11 cellular contexts compared by ENCODE assay signal in genomic region chr7:101161692-101162461, GRCh38. TPM values are rescaled to one million over a fixed set of nuclear protein-coding genes. Genes with fewer than 3 reads are reported as not detected.
A peak's percentile ranks its signal among the peaks of the same experiment; 100 is the strongest.
DNase-seq lines count a peak whose midpoint lies in the region; ATAC-seq and TF ChIP-seq lines count a peak whose summit lies in the region.
"Had no signal": no experiment of that assay in that cellular context is flagged by ENCODE, and none has a peak within 500 bp of the region (broad histone marks: within the 10 kb centered on the region; RNA-seq: fewer than 3 reads in every experiment).

No MANE protein-coding gene starts in this region.

- TF ChIP-seq CTCF in CD4-positive, alpha-beta T cell (IDR thresholded peaks at IDR 0.05): no peak
- TF ChIP-seq CTCF in mesothelial cell of epicardium (IDR thresholded peaks at IDR 0.05; ENCODE audit: unreplicated experiment): no peak

- DNase-seq in CD4-positive, alpha-beta T cell: no peak
- DNase-seq in activated T-helper 1 cell treated with anti-CD3 and anti-CD28 coated beads, Interleukin-12 subunit alpha, Interleukin-12 subunit beta, Interleukin-2, Interleukin-4 antibody, amounts not matched to agents 30 ng/mL and 10 ng/mL and 1 ng/mL, durations not matched to agents 14 hours and 24 hours and 36 hours (ENCODE audit: low spot score): no peak
- DNase-seq in mesothelial cell of epicardium (ENCODE audit: low spot score in 2 of 2, unreplicated experiment in 2 of 2) (no peak), dermis blood vessel endothelial cell (no peak), T-helper 9 cell (no peak), NCI-H1436 treated with DMSO at 0.1 percent for 48 hours (lab: John Stamatoyannopoulos, UW) (no peak)
- DNase-seq: foreskin keratinocyte had no signal

- intact Hi-C loops in CD4-positive, alpha-beta T cell (cut with DNase I, micrococcal nuclease): loop anchor here in 1 of 2 experiments (5.0 kb wide), 1 partner anchor 455 kb away; the partner anchor contains the start of gene POP7
- intact Hi-C loops in activated T-helper 1 cell treated with anti-CD3 and anti-CD28 coated beads, Interleukin-12 subunit alpha, Interleukin-12 subunit beta, Interleukin-2, Interleukin-4 antibody, amounts not matched to agents 30 ng/mL and 10 ng/mL and 1 ng/mL, durations not matched to agents 14 hours and 24 hours and 36 hours (cut with micrococcal nuclease): no loop called here

- peak overlapping the region; percentile 67 for H3K4me3 ChIP-seq in HUES48 (ENCODE audit: low read depth, low read length)
- H3K4me3 ChIP-seq: lung had no signal

- H3K36me3 Mint-ChIP-seq in CD4-positive, alpha-beta T cell (ENCODE audit: low read depth): peaks cover 38% of the 10 kb centered on the region
- peaks cover 16% of the 10 kb centered on the region for H3K36me3 Mint-ChIP-seq in activated T-helper 1 cell treated with anti-CD3 and anti-CD28 coated beads, Interleukin-12 subunit alpha, Interleukin-12 subunit beta, Interleukin-2, Interleukin-4 antibody, amounts not matched to agents 30 ng/mL and 10 ng/mL and 1 ng/mL, durations not matched to agents 14 hours and 24 hours and 36 hours (ENCODE audit: low read depth)
- peaks cover 19% of the 10 kb centered on the region for H3K36me3 Mint-ChIP-seq in mesothelial cell of epicardium

- H3K27me3 Mint-ChIP-seq in CD4-positive, alpha-beta T cell: peaks cover 52% of the 10 kb centered on the region
- H3K27me3 Mint-ChIP-seq in activated T-helper 1 cell treated with anti-CD3 and anti-CD28 coated beads, Interleukin-12 subunit alpha, Interleukin-12 subunit beta, Interleukin-2, Interleukin-4 antibody, amounts not matched to agents 30 ng/mL and 10 ng/mL and 1 ng/mL, durations not matched to agents 14 hours and 24 hours and 36 hours (ENCODE audit: insufficient read depth): peaks cover 31% of the 10 kb centered on the region
- H3K27me3 Mint-ChIP-seq in mesothelial cell of epicardium (ENCODE audit: low read depth): peaks cover 44% of the 10 kb centered on the region

- POLR2A ChIA-PET in CD4-positive, alpha-beta T cell (lab: Charles Lee): interaction anchor here (0.6 kb wide), 1 partner anchor 30 kb away, joined by 3 read pairs; no protein-coding TSS in a partner anchor

- H3K36me3 ChIP-seq in HUES48 (ENCODE audit: control insufficient read depth, insufficient read depth, low read length): peaks cover 8% of the 10 kb centered on the region; the same call in 1 of the 2 replicates

- CTCF ChIA-PET in CD4-positive, alpha-beta T cell (lab: Charles Lee): no interaction called here

- H3K4me3 Mint-ChIP-seq in CD4-positive, alpha-beta T cell: peak overlapping the region; percentile 77
- peak overlapping the region; percentile 68 for H3K4me3 Mint-ChIP-seq in activated T-helper 1 cell treated with anti-CD3 and anti-CD28 coated beads, Interleukin-12 subunit alpha, Interleukin-12 subunit beta, Interleukin-2, Interleukin-4 antibody, amounts not matched to agents 30 ng/mL and 10 ng/mL and 1 ng/mL, durations not matched to agents 14 hours and 24 hours and 36 hours
- H3K4me3 Mint-ChIP-seq in mesothelial cell of epicardium: peak overlapping the region; percentile 68

- peaks cover 38% of the 10 kb centered on the region for H3K4me1 ChIP-seq in HUES48 (ENCODE audit: control insufficient read depth, insufficient read depth, low read length)
- H3K4me1 ChIP-seq: foreskin keratinocyte had no signal

- H3K27ac Mint-ChIP-seq in CD4-positive, alpha-beta T cell: no peak overlapping the region
- peak overlapping the region; percentile 34 for H3K27ac Mint-ChIP-seq in activated T-helper 1 cell treated with anti-CD3 and anti-CD28 coated beads, Interleukin-12 subunit alpha, Interleukin-12 subunit beta, Interleukin-2, Interleukin-4 antibody, amounts not matched to agents 30 ng/mL and 10 ng/mL and 1 ng/mL, durations not matched to agents 14 hours and 24 hours and 36 hours
- peak overlapping the region; percentile 90 for H3K27ac Mint-ChIP-seq in mesothelial cell of epicardium

- no peaks in the 10 kb centered on the region for H3K9me3 Mint-ChIP-seq in CD4-positive, alpha-beta T cell
- no peaks in the 10 kb centered on the region for H3K9me3 Mint-ChIP-seq in activated T-helper 1 cell treated with anti-CD3 and anti-CD28 coated beads, Interleukin-12 subunit alpha, Interleukin-12 subunit beta, Interleukin-2, Interleukin-4 antibody, amounts not matched to agents 30 ng/mL and 10 ng/mL and 1 ng/mL, durations not matched to agents 14 hours and 24 hours and 36 hours
- no peaks in the 10 kb centered on the region for H3K9me3 Mint-ChIP-seq in mesothelial cell of epicardium

- H3K9me3 ChIP-seq in CD4-positive, alpha-beta T cell (ENCODE audit: control insufficient read depth, low read length): no peaks in the 10 kb centered on the region
- H3K9me3 ChIP-seq in HUES48 (ENCODE audit: control insufficient read depth, insufficient read depth, low read length): no peaks in the 10 kb centered on the region

- peaks cover 20% of the 10 kb centered on the region for H3K4me1 Mint-ChIP-seq in CD4-positive, alpha-beta T cell (ENCODE audit: low read depth)
- H3K4me1 Mint-ChIP-seq in activated T-helper 1 cell treated with anti-CD3 and anti-CD28 coated beads, Interleukin-12 subunit alpha, Interleukin-12 subunit beta, Interleukin-2, Interleukin-4 antibody, amounts not matched to agents 30 ng/mL and 10 ng/mL and 1 ng/mL, durations not matched to agents 14 hours and 24 hours and 36 hours (ENCODE audit: low read depth): peaks cover 23% of the 10 kb centered on the region
- H3K4me1 Mint-ChIP-seq in mesothelial cell of epicardium: peaks cover 32% of the 10 kb centered on the region

- no peak for ATAC-seq in CD4-positive, alpha-beta T cell (ENCODE audit: poor library complexity)
- no peak for ATAC-seq in HG02973 (IDR thresholded peaks at IDR 0.05; ENCODE audit: unreplicated experiment)
- ATAC-seq: foreskin keratinocyte had no signal

- H3K27ac ChIP-seq in CD4-positive, alpha-beta T cell (ENCODE audit: low read depth, low read length): no peak overlapping the region
- peak overlapping the region; percentile 88 for H3K27ac ChIP-seq in HUES48 (ENCODE audit: low read depth, low read length)
- H3K27ac ChIP-seq: foreskin keratinocyte had no signal

- no peak overlapping the region for H3K9ac ChIP-seq in HUES48 (ENCODE audit: low read depth, low read length)

- H3K27me3 ChIP-seq in CD4-positive, alpha-beta T cell (ENCODE audit: control insufficient read depth, insufficient read depth, low read length): peaks cover 49% of the 10 kb centered on the region
- peaks cover 37% of the 10 kb centered on the region for H3K27me3 ChIP-seq in HUES48 (ENCODE audit: control insufficient read depth, insufficient read depth, low read length)

RNA-seq across cellular contexts. Expression of gene VGF, which starts 3.5 kb away (rescaled TPM):
- not detected for total RNA-seq in CD4-positive, alpha-beta T cell
- total RNA-seq in activated T-helper 1 cell treated with anti-CD3 and anti-CD28 coated beads, Interleukin-12 subunit alpha, Interleukin-12 subunit beta, Interleukin-2, Interleukin-4 antibody, amounts not matched to agents 30 ng/mL and 10 ng/mL and 1 ng/mL, durations not matched to agents 14 hours and 24 hours and 36 hours: 0.10 and 0.21 TPM in 2 replicates
- 0.35 to 0.38 TPM (median 0.36 TPM) in 3 replicates for total RNA-seq in mesothelial cell of epicardium
- not detected in 2 replicates for total RNA-seq in dermis blood vessel endothelial cell
- total RNA-seq: skeletal muscle tissue had no signal

RNA-seq across cellular contexts. Expression of gene AP1S1, which starts 7.6 kb away (rescaled TPM):
- 1 to 10 TPM; 3.0 to 3.9 TPM for total RNA-seq in CD4-positive, alpha-beta T cell
- 45.7 and 53.3 TPM in 2 replicates for total RNA-seq in activated T-helper 1 cell treated with anti-CD3 and anti-CD28 coated beads, Interleukin-12 subunit alpha, Interleukin-12 subunit beta, Interleukin-2, Interleukin-4 antibody, amounts not matched to agents 30 ng/mL and 10 ng/mL and 1 ng/mL, durations not matched to agents 14 hours and 24 hours and 36 hours
- 57.4 to 63.4 TPM (median 61.5 TPM) in 3 replicates for total RNA-seq in mesothelial cell of epicardium
- 115 and 144 TPM in 2 replicates for total RNA-seq in dermis blood vessel endothelial cell

RNA-seq across cellular contexts. Expression of gene NAT16, which starts 18.2 kb away (rescaled TPM):
- not detected for total RNA-seq in CD4-positive, alpha-beta T cell
- 0.08 TPM in 1 of 2 replicates, not detected in the other for total RNA-seq in activated T-helper 1 cell treated with anti-CD3 and anti-CD28 coated beads, Interleukin-12 subunit alpha, Interleukin-12 subunit beta, Interleukin-2, Interleukin-4 antibody, amounts not matched to agents 30 ng/mL and 10 ng/mL and 1 ng/mL, durations not matched to agents 14 hours and 24 hours and 36 hours
- total RNA-seq in mesothelial cell of epicardium (not detected in 3 replicates), dermis blood vessel endothelial cell (not detected in 2 replicates)
- total RNA-seq: foreskin keratinocyte, lung, skeletal muscle tissue had no signal

RNA-seq across cellular contexts. Expression of gene SERPINE1, which starts 35.0 kb away (rescaled TPM):
- under 1 TPM in 1 of 2 experiments, not detected in 1; 0.11 TPM for total RNA-seq in CD4-positive, alpha-beta T cell
- 0.36 and 0.47 TPM in 2 replicates for total RNA-seq in activated T-helper 1 cell treated with anti-CD3 and anti-CD28 coated beads, Interleukin-12 subunit alpha, Interleukin-12 subunit beta, Interleukin-2, Interleukin-4 antibody, amounts not matched to agents 30 ng/mL and 10 ng/mL and 1 ng/mL, durations not matched to agents 14 hours and 24 hours and 36 hours
- 11.4 to 15.1 TPM (median 14.2 TPM) in 3 replicates for total RNA-seq in mesothelial cell of epicardium
- total RNA-seq in dermis blood vessel endothelial cell: 289 and 399 TPM in 2 replicates

RNA-seq across cellular contexts. Expression of gene MOGAT3, which starts 39.0 kb away (rescaled TPM):
- under 1 TPM in 1 of 2 experiments, not detected in 1; 0.11 TPM for total RNA-seq in CD4-positive, alpha-beta T cell
- not detected in 2 replicates for total RNA-seq in activated T-helper 1 cell treated with anti-CD3 and anti-CD28 coated beads, Interleukin-12 subunit alpha, Interleukin-12 subunit beta, Interleukin-2, Interleukin-4 antibody, amounts not matched to agents 30 ng/mL and 10 ng/mL and 1 ng/mL, durations not matched to agents 14 hours and 24 hours and 36 hours
- not detected in 3 replicates for total RNA-seq in mesothelial cell of epicardium
- total RNA-seq in dermis blood vessel endothelial cell: not detected in 2 replicates
- total RNA-seq: foreskin keratinocyte, lung, skeletal muscle tissue had no signal
